8 cellular contexts compared by ENCODE assay signal in genomic region chr9:132651259-132651658, GRCh38. TPM values are rescaled to one million over a fixed set of nuclear protein-coding genes. Genes with fewer than 3 reads are reported as not detected.
A peak's percentile ranks its signal among the peaks of the same experiment; 100 is the strongest.
DNase-seq lines count a peak whose midpoint lies in the region; ATAC-seq, FAIRE-seq and TF ChIP-seq lines count a peak whose summit lies in the region.

No MANE protein-coding gene starts in this region.

- DNase-seq in D721Med (ENCODE audit: insufficient read length, low spot score) (no peak), astrocyte (ENCODE audit: low read depth) (peak; percentile 93), midbrain (lab: John Stamatoyannopoulos, UW) (peak; percentile 15), LoVo (ENCODE audit: low spot score) (no peak), mesendoderm (no peak)
- DNase-seq in stimulated activated CD4-positive, alpha-beta T cell treated with anti-CD3 and anti-CD28 coated beads, Interleukin-12 subunit alpha, Interleukin-12 subunit beta, amount 100 ng/mL, for 4 hours = no peak

- H2AFZ ChIP-seq in astrocyte (ENCODE audit: low read depth, low read length) = no peak overlapping the region

- FAIRE-seq in D721Med (lab: Jason Lieb, UNC) (no peak), astrocyte (lab: Jason Lieb, UNC) (no peak)

- no CpG with 5 or more reads among the region's 6 CpGs for WGBS in mesendoderm (ENCODE audit: extremely low coverage, insufficient coverage, low lambda C conversion rate)

- ATAC-seq in HG03159 (IDR thresholded peaks at IDR 0.05; ENCODE audit: unreplicated experiment) = no peak

- peaks cover 5% of the 10 kb centered on the region for H3K79me1 ChIP-seq in mesendoderm (ENCODE audit: low read length)

- no peak overlapping the region for H3K23ac ChIP-seq in mesendoderm (ENCODE audit: low read length)

- H3K4me3 ChIP-seq in astrocyte (ENCODE audit: insufficient read depth, low read depth, low read length) = no peak overlapping the region
- H3K4me3 ChIP-seq in mesendoderm (ENCODE audit: low read length) = no peak overlapping the region

- no peaks in the 10 kb centered on the region for H3K27me3 ChIP-seq in astrocyte (ENCODE audit: insufficient read depth, low read length)
- no peaks in the 10 kb centered on the region for H3K27me3 ChIP-seq in mesendoderm (ENCODE audit: insufficient read depth, low read length, poor library complexity)

- H3K4me3 Mint-ChIP-seq in astrocyte (ENCODE audit: unreplicated experiment) = no peak overlapping the region

- no peak overlapping the region for H3K56ac ChIP-seq in mesendoderm (ENCODE audit: low read length)

- no peak overlapping the region for H4K8ac ChIP-seq in mesendoderm (ENCODE audit: low read depth, low read length)

- H4K20me1 ChIP-seq in astrocyte (ENCODE audit: insufficient read depth, low read length) = no peaks in the 10 kb centered on the region

- H3K27me3 Mint-ChIP-seq in astrocyte (ENCODE audit: low read depth, unreplicated experiment) = no peaks in the 10 kb centered on the region

- H3K9ac ChIP-seq in astrocyte (ENCODE audit: low read length) = peak overlapping the region; percentile 66
- H3K9ac ChIP-seq in mesendoderm (ENCODE audit: low read length) = no peak overlapping the region

- no peak overlapping the region for H4K5ac ChIP-seq in mesendoderm (ENCODE audit: low read length)

- H3K4me1 ChIP-seq in astrocyte (ENCODE audit: insufficient read depth, low read length) = peaks cover 24% of the 10 kb centered on the region
- H3K4me1 ChIP-seq in mesendoderm (ENCODE audit: control insufficient read depth, low read depth, low read length) = no peaks in the 10 kb centered on the region

- H3K79me2 ChIP-seq in astrocyte (ENCODE audit: insufficient read depth, low read length) (peaks cover 5% of the 10 kb centered on the region), mesendoderm (ENCODE audit: control insufficient read depth, insufficient read depth, low read length) (peaks cover under 1% of the 10 kb centered on the region)

- H2BK5ac ChIP-seq in mesendoderm (ENCODE audit: low read length) = no peak overlapping the region

- TF ChIP-seq RAD21 in Ishikawa (IDR thresholded peaks at IDR 0.05; ENCODE audit: low read depth) = 0 out of 2 replicates have a peak, but pooled peaks have one; percentile 7

- TF ChIP-seq EP300 in Ishikawa (IDR thresholded peaks at IDR 0.05; ENCODE audit: borderline replicate concordance) = no peak

- H2BK15ac ChIP-seq in mesendoderm (replicated peaks; ENCODE audit: low read depth) = no peak overlapping the region

- TF ChIP-seq CTCF in D721Med (IDR thresholded peaks at IDR 0.05; ENCODE audit: insufficient read depth, missing control alignments) (peak; percentile 53), astrocyte (IDR thresholded peaks at IDR 0.05; ENCODE audit: insufficient read depth, low read depth, low read length) (peak; percentile 56)

- no peak overlapping the region for H2BK120ac ChIP-seq in mesendoderm (ENCODE audit: low read depth, low read length)

- no peaks in the 10 kb centered on the region for H3K9me3 Mint-ChIP-seq in astrocyte (ENCODE audit: unreplicated experiment)

- H3K4me2 ChIP-seq in astrocyte (ENCODE audit: low read length) = peak overlapping the region; percentile 10
- no peak overlapping the region for H3K4me2 ChIP-seq in mesendoderm (ENCODE audit: low read length)

- no peaks in the 10 kb centered on the region for H3K9me3 ChIP-seq in astrocyte (ENCODE audit: insufficient read depth, low read depth, low read length)

- H3K27ac Mint-ChIP-seq in astrocyte (ENCODE audit: unreplicated experiment) = peak overlapping the region; percentile 75

- peaks cover 6% of the 10 kb centered on the region for H3K36me3 Mint-ChIP-seq in astrocyte (ENCODE audit: low read depth, unreplicated experiment)

- H3K18ac ChIP-seq in mesendoderm (ENCODE audit: low read length) = no peak overlapping the region

- H3K27ac ChIP-seq in astrocyte (ENCODE audit: low read depth, low read length) (peak overlapping the region; percentile 33), mesendoderm (ENCODE audit: low read depth, low read length) (no peak overlapping the region)

- H3K36me3 ChIP-seq in astrocyte (ENCODE audit: insufficient read depth, low read length) (peaks cover 45% of the 10 kb centered on the region), mesendoderm (ENCODE audit: control insufficient read depth, insufficient read depth, low read length) (peaks cover 14% of the 10 kb centered on the region)

- no peak overlapping the region for H2AK5ac ChIP-seq in mesendoderm (ENCODE audit: low read length)

- H3K4me1 Mint-ChIP-seq in astrocyte (ENCODE audit: low read depth, unreplicated experiment) = peaks cover 29% of the 10 kb centered on the region

- no peak overlapping the region for H3K4ac ChIP-seq in mesendoderm (ENCODE audit: low read depth, low read length)

TF ChIP-seq in Ishikawa, 13 proteins besides CTCF, POLR2A, EP300 and RAD21:
- TF ChIP-seq CREB1 (IDR thresholded peaks at IDR 0.05; ENCODE audit: low read depth) (no peak), TEAD4 (IDR thresholded peaks at IDR 0.05) (no peak), EGR1 (IDR thresholded peaks at IDR 0.05) (no peak), CEBPB (IDR thresholded peaks at IDR 0.05) (no peak), TCF12 (IDR thresholded peaks at IDR 0.05; ENCODE audit: low read depth) (no peak), TAF1 (IDR thresholded peaks at IDR 0.05; ENCODE audit: low read depth) (no peak), USF1 (IDR thresholded peaks at IDR 0.05) (no peak), YY1 (IDR thresholded peaks at IDR 0.05; ENCODE audit: low read depth) (no peak), MAX (IDR thresholded peaks at IDR 0.05) (no peak), FOXM1 (IDR thresholded peaks at IDR 0.05; ENCODE audit: borderline replicate concordance, low read depth) (no peak), NFIC (IDR thresholded peaks at IDR 0.05) (no peak), REST (IDR thresholded peaks at IDR 0.05; ENCODE audit: low read depth) (no peak), ZBTB7A (IDR thresholded peaks at IDR 0.05; ENCODE audit: low read depth) (no peak)
TF ChIP-seq in Ishikawa: peak in this region for 0.

RNA-seq across cellular contexts. Expression of gene DDX31, which starts 18.5 kb away (rescaled TPM):
- total RNA-seq in astrocyte = 20.2 and 20.5 TPM in 2 replicates
- polyA plus RNA-seq in mesendoderm (2013, experiment 1 of 2) = 25.4 TPM
- 24.9 TPM for polyA plus RNA-seq in mesendoderm (2013, experiment 2 of 2)

RNA-seq across cellular contexts. Expression of gene GTF3C4, which starts 19.0 kb away (rescaled TPM):
- total RNA-seq in astrocyte = 27.3 and 27.9 TPM in 2 replicates
- polyA plus RNA-seq in mesendoderm (2013, experiment 1 of 2) = 27.4 TPM
- 26.7 TPM for polyA plus RNA-seq in mesendoderm (2013, experiment 2 of 2)

Comparison
In these comparisons a context has a peak if more than half of its experiments do, and no peak if none do; other contexts are left out.
1. DNase-seq: peak in astrocyte (single experiment) and midbrain (single experiment); none in D721Med (single experiment), LoVo (single experiment), stimulated activated CD4-positive, alpha-beta T cell treated with anti-CD3 and anti-CD28 coated beads, Interleukin-12 subunit alpha, Interleukin-12 subunit beta, amount 100 ng/mL, for 4 hours (single experiment) and mesendoderm (single experiment).